In the genomic region with DNA sequence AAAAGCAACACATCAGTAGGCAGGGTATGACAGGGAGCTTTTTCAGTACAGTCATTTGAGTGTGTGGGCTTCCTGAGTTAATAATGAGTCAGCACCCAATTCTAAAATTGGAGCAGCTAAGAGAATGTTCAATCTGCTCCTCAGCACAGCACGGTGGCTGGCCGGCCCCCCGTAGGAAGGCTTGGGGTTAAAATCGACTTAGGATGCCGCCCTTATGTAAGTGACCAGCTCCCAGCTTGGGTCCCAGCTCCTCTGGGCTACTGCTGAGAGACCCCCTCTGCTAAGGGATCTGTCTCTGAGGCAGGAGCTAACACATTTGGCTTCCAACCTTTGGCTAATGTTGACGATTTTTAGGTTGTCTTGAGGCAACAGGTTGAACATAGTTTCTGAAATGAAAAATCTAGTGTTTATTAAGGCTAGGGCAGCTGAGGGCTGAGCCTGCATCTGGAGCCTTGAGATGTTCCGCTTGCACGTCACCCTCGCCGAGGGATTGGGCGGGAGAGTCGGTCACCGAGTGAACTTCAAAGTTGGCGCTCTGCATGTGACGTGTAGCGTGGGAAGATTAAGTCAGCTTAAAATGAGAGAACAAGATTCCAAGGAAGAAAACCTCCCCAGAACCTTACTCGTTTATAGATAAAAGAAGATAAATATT, we compare ENCODE assay signal across 8 cellular contexts.
DNase-seq lines count a peak whose midpoint lies in the region; ATAC-seq and TF ChIP-seq lines count a peak whose summit lies in the region.
"Not testable (repeated sequence)": the region's sequence is repeated elsewhere in the genome, so short reads cannot be mapped to it uniquely, and the experiment has no call there.

No MANE protein-coding gene starts in this region.

- not testable (repeated sequence) for TF ChIP-seq CTCF in foreskin fibroblast (IDR thresholded peaks at IDR 0.05; ENCODE audit: low read depth, low read length)

- H3K9me3 ChIP-seq in SJSA1 (replicated peaks); neuron (ENCODE audit: low read length); aorta (ENCODE audit: control insufficient read depth, low read length): not testable (repeated sequence)

- H3K36me3 ChIP-seq in SJSA1; neuron (ENCODE audit: insufficient read depth, low read length); aorta (ENCODE audit: control insufficient read depth in 1 of 2, insufficient read depth in 2 of 2, low read length in 1 of 2): not testable (repeated sequence)

- DNase-seq in HCEC 1CT, result peak; percentile 18
- DNase-seq in SJSA1 (ENCODE audit: low read depth in 1 of 2, low spot score in 2 of 2), result peak in 1 of 2 experiments; percentile 59
- not testable (repeated sequence) for DNase-seq in activated naive CD4-positive, alpha-beta T cell treated with anti-CD3 and anti-CD28 coated beads, Interleukin-2, amount 50 U/mL, for 72 hours (ENCODE audit: low spot score in 2 of 2); aorta
- DNase-seq in foreskin fibroblast, result peak in 1 of 2 donors; percentile 24

- not testable (repeated sequence) for H3K36me3 Mint-ChIP-seq in activated naive CD4-positive, alpha-beta T cell treated with anti-CD3 and anti-CD28 coated beads, Interleukin-2, amount 50 U/mL, for 72 hours

- intact Hi-C loops in aorta (cut with DNase I), result not testable (repeated sequence)

- peak overlapping the region; percentile 40 for H3K4me3 ChIP-seq in SJSA1
- H3K4me3 ChIP-seq in foreskin fibroblast (ENCODE audit: low read depth in 1 of 2, low read length in 2 of 2), result peak overlapping the region; percentile 54
- peak overlapping the region; percentile 51 for H3K4me3 ChIP-seq in neuron (ENCODE audit: low read length)
- H3K4me3 ChIP-seq in aorta (ENCODE audit: low read length in 2 of 2), result peak overlapping the region in 1 of 2 donors; percentile 54

- peak overlapping the region; percentile 71 to 97 for H3K27ac Mint-ChIP-seq in activated naive CD4-positive, alpha-beta T cell treated with anti-CD3 and anti-CD28 coated beads, Interleukin-2, amount 50 U/mL, for 72 hours

- H3K4me1 ChIP-seq in SJSA1 (replicated peaks), result peaks cover 21% of the 10 kb centered on the region
- not testable (repeated sequence) for H3K4me1 ChIP-seq in neuron (ENCODE audit: insufficient read depth, low read length); aorta (ENCODE audit: control insufficient read depth in 1 of 2, insufficient read depth in 2 of 2, low read length in 2 of 2)

- 0 to 7% methylated on average over 10 to 12 of the region's 17 CpGs for WGBS in aorta, 2 donors

- peak; percentile 68 for ATAC-seq in GM18519 (IDR thresholded peaks at IDR 0.05; ENCODE audit: low FRiP score, unreplicated experiment)
- peak; percentile 70 for ATAC-seq in HG03439 (IDR thresholded peaks at IDR 0.05; ENCODE audit: unreplicated experiment)
- ATAC-seq in activated naive CD4-positive, alpha-beta T cell treated with anti-CD3 and anti-CD28 coated beads, Interleukin-2, amount 50 U/mL, for 72 hours, result peak; percentile 65 to 76
- ATAC-seq in aorta (ENCODE audit: low FRiP score), result peak; percentile 67

- H3K9me3 Mint-ChIP-seq in activated naive CD4-positive, alpha-beta T cell treated with anti-CD3 and anti-CD28 coated beads, Interleukin-2, amount 50 U/mL, for 72 hours, result not testable (repeated sequence)

- not testable (repeated sequence) for H3K27me3 ChIP-seq in SJSA1 (replicated peaks); neuron (ENCODE audit: insufficient read depth, low read length); aorta (ENCODE audit: control insufficient read depth in 1 of 2, insufficient read depth in 2 of 2, low read length in 1 of 2)

- not testable (repeated sequence) for H2AFZ ChIP-seq in neuron (ENCODE audit: low read depth, low read length)

- peak overlapping the region; percentile 92 for H3K27ac ChIP-seq in SJSA1
- H3K27ac ChIP-seq in aorta (ENCODE audit: low read depth in 1 of 2, low read length in 2 of 2), result peak overlapping the region in 1 of 2 donors; percentile 79
